7 cellular contexts compared by ENCODE assay signal in the genomic region with DNA sequence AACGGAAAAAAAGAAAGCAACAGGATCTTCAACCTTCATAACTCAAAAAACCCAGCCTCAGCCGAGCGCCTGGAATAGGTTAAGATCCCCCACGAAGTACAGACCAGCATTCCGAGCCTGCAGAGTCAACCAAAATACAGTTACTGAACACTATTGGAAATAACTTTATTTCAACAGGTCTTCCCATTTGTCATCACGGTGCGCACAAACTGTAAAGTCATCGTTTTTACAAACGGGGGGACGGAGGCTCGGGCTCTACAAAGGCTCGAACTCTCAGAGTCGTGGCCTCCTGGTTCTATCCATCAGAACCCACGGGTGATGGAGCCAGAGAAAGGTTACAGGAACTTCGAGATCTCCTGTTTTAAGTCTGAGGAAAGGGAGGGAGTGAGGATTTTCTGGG. TPM values are rescaled to one million over a fixed set of nuclear protein-coding genes. Genes with fewer than 3 reads are reported as not detected.
DNase-seq lines count a peak whose midpoint lies in the region; ATAC-seq and TF ChIP-seq lines count a peak whose summit lies in the region.

No MANE protein-coding gene starts in this region.

- peaks cover 4% of the 10 kb centered on the region for H3K36me3 Mint-ChIP-seq in chondrocyte (ENCODE audit: low read depth)

- H3K36me3 ChIP-seq in OCI-LY3 (replicated peaks; ENCODE audit: low read depth, low read length) (peaks cover 28% of the 10 kb centered on the region), mesendoderm (ENCODE audit: control insufficient read depth, insufficient read depth, low read length) (no peaks in the 10 kb centered on the region), uterus (no peaks in the 10 kb centered on the region)

- H3K4me1 ChIP-seq in OCI-LY3 (ENCODE audit: low read length) (peaks cover 11% of the 10 kb centered on the region), mesendoderm (ENCODE audit: control insufficient read depth, low read depth, low read length) (peaks cover 1% of the 10 kb centered on the region), uterus (peaks cover 0 to 6% of the 10 kb centered on the region in 2 donors)

- H3K4me1 Mint-ChIP-seq in chondrocyte (ENCODE audit: low read depth), result peaks cover 35% of the 10 kb centered on the region

- H3K4me2 ChIP-seq in OCI-LY3 (ENCODE audit: low read length) (peak overlapping the region; percentile 98), mesendoderm (ENCODE audit: low read length) (peak overlapping the region; percentile 38)

- DNase-seq in chondrocyte (ENCODE audit: low spot score) (peak; percentile 21), mesendoderm (no peak), uterus (no peak), G401 (ENCODE audit: low spot score) (no peak), SKM-1 treated with dmso at 0.1 percent for 144 hours (lab: John Stamatoyannopoulos, UW; ENCODE audit: unreplicated experiment) (no peak)

- H4K8ac ChIP-seq in mesendoderm (ENCODE audit: low read depth, low read length), result no peak overlapping the region

- H3K27me3 Mint-ChIP-seq in chondrocyte (ENCODE audit: low read depth), result no peaks in the 10 kb centered on the region

- intact Hi-C loops in uterus (cut with DNase I; ENCODE audit: low total_unique reads), result no loop called here

- no CpG with 5 or more reads among the region's 15 CpGs for WGBS in mesendoderm (ENCODE audit: extremely low coverage, insufficient coverage, low lambda C conversion rate)

- ATAC-seq in GM19035 (IDR thresholded peaks at IDR 0.05; ENCODE audit: unreplicated experiment), result peak; percentile 4

- in situ Hi-C loops in G401 (cut with HindIII; ENCODE audit: low sequenced_read_pairs), result no loop called here

- H3K79me2 ChIP-seq in OCI-LY3 (ENCODE audit: low read length) (peaks cover 61% of the 10 kb centered on the region), mesendoderm (ENCODE audit: control insufficient read depth, insufficient read depth, low read length) (peaks cover 60% of the 10 kb centered on the region)

- no peak for TF ChIP-seq CTCF in OCI-LY3 (IDR thresholded peaks at IDR 0.05; ENCODE audit: low read depth, low read length)
- no peak for TF ChIP-seq CTCF in chondrocyte (IDR thresholded peaks at IDR 0.05)
- no peak for TF ChIP-seq CTCF in uterus (IDR thresholded peaks at IDR 0.05)

- peaks cover 52% of the 10 kb centered on the region for H4K20me1 ChIP-seq in OCI-LY3 (ENCODE audit: insufficient read depth, low read length)

- H2AK5ac ChIP-seq in mesendoderm (ENCODE audit: low read length), result peak overlapping the region; percentile 99

- no peaks in the 10 kb centered on the region for H3K9me3 Mint-ChIP-seq in chondrocyte (ENCODE audit: low read depth)

- no peaks in the 10 kb centered on the region for H3K9me3 ChIP-seq in OCI-LY3 (ENCODE audit: insufficient read depth, low read length)
- H3K9me3 ChIP-seq in uterus, result no peaks in the 10 kb centered on the region

- peak overlapping the region; percentile 46 for H2BK120ac ChIP-seq in mesendoderm (ENCODE audit: low read depth, low read length)

- peak overlapping the region; percentile 96 for H2BK5ac ChIP-seq in mesendoderm (ENCODE audit: low read length)

- H4K5ac ChIP-seq in mesendoderm (ENCODE audit: low read length), result no peak overlapping the region

- TF ChIP-seq POLR2A in uterus (IDR thresholded peaks at IDR 0.05), result no peak

- H3K27ac Mint-ChIP-seq in chondrocyte (ENCODE audit: unreplicated experiment), result peak overlapping the region; percentile 99

- H3K27me3 ChIP-seq in OCI-LY3 (ENCODE audit: low read depth, low read length) (no peaks in the 10 kb centered on the region), mesendoderm (ENCODE audit: insufficient read depth, low read length, poor library complexity) (no peaks in the 10 kb centered on the region), uterus (no peaks in the 10 kb centered on the region)

- peak overlapping the region; percentile 91 for H3K23ac ChIP-seq in mesendoderm (ENCODE audit: low read length)

- H3K4me3 ChIP-seq in OCI-LY3 (ENCODE audit: low read length), result peak overlapping the region; percentile 100
- H3K4me3 ChIP-seq in mesendoderm (ENCODE audit: low read length), result peak overlapping the region; percentile 99
- H3K4me3 ChIP-seq in uterus, result peak overlapping the region; percentile 78 to 85

- H3K79me1 ChIP-seq in mesendoderm (ENCODE audit: low read length), result no peaks in the 10 kb centered on the region

- H3K56ac ChIP-seq in mesendoderm (ENCODE audit: low read length), result peak overlapping the region; percentile 100

- peak overlapping the region; percentile 98 for H3K18ac ChIP-seq in mesendoderm (ENCODE audit: low read length)

- H3K9ac ChIP-seq in OCI-LY3 (ENCODE audit: low read length) (peak overlapping the region; percentile 76), mesendoderm (ENCODE audit: low read length) (peak overlapping the region; percentile 100)

- H2BK15ac ChIP-seq in mesendoderm (replicated peaks; ENCODE audit: low read depth), result no peak overlapping the region

- H3K4ac ChIP-seq in mesendoderm (ENCODE audit: low read depth, low read length), result peak overlapping the region; percentile 91

- H3K27ac ChIP-seq in OCI-LY3 (ENCODE audit: low read length) (peak overlapping the region; percentile 84), mesendoderm (ENCODE audit: low read depth, low read length) (peak overlapping the region; percentile 99), uterus (peak overlapping the region; percentile 97 to 99)

- H3K4me3 Mint-ChIP-seq in chondrocyte (ENCODE audit: unreplicated experiment), result peak overlapping the region; percentile 98

- no peak overlapping the region for H2AFZ ChIP-seq in OCI-LY3 (ENCODE audit: low read depth, low read length)

RNA-seq across cellular contexts. Expression of a gene that starts 1.1 kb away (rescaled TPM):
- total RNA-seq in chondrocyte (362 to 407 TPM (median 372 TPM) in 3 replicates), uterus (100 to 1,000 TPM; 390 to 894 (median 580) TPM)
- polyA plus RNA-seq in mesendoderm (2013, experiment 1 of 2), result 891 TPM
- polyA plus RNA-seq in mesendoderm (2013, experiment 2 of 2), result 875 TPM
- 293 and 311 TPM in 2 replicates for total RNA-seq in G401 (2014; rRNA removed; shearing (Covaris generic))

RNA-seq across cellular contexts. Expression of a gene that starts 57.1 kb away (rescaled TPM):
- total RNA-seq in chondrocyte (65.8 to 70.4 TPM (median 70.4 TPM) in 3 replicates), uterus (100 to 1,000 TPM in 1 of 4 donors, 10 to 100 TPM in 3; 34.6 to 118 (median 57.3) TPM)
- polyA plus RNA-seq in mesendoderm (2013, experiment 1 of 2), result 39.1 TPM
- polyA plus RNA-seq in mesendoderm (2013, experiment 2 of 2), result 39.0 TPM
- 62.8 and 92.7 TPM in 2 replicates for total RNA-seq in G401 (2014; rRNA removed; shearing (Covaris generic))
